In genomic region chr10:32960022-32960421, GRCh38 we compare ENCODE assay signal across 10 cellular contexts. TPM values are rescaled to one million over a fixed set of nuclear protein-coding genes. Genes with fewer than 3 reads are reported as not detected.
DNase-seq lines count a peak whose midpoint lies in the region; ATAC-seq, FAIRE-seq and TF ChIP-seq lines count a peak whose summit lies in the region.
"Had no signal": no experiment of that assay in that cellular context is flagged by ENCODE, and none has a peak within 500 bp of the region (broad histone marks: within the 10 kb centered on the region; RNA-seq: fewer than 3 reads in every experiment).

No MANE protein-coding gene starts in this region.

- CTCF ChIA-PET in activated CD8-positive, alpha-beta memory T cell treated with anti-CD3 and anti-CD28 coated beads, Interleukin-2, amount 10 ng/mL, durations not matched to agents 7 days and 5 days (lab: Charles Lee): interaction anchor here (1.2 to 1.5 kb wide), 3 partner anchors 12 to 49 kb away, joined by 3 to 6 read pairs (median 5); no protein-coding TSS in a partner anchor

- H3K4me3 Mint-ChIP-seq in activated CD8-positive, alpha-beta memory T cell treated with anti-CD3 and anti-CD28 coated beads, Interleukin-2, amount 10 ng/mL, durations not matched to agents 7 days and 5 days: no peak overlapping the region

- H3K27me3 Mint-ChIP-seq in activated CD8-positive, alpha-beta memory T cell treated with anti-CD3 and anti-CD28 coated beads, Interleukin-2, amount 10 ng/mL, durations not matched to agents 7 days and 5 days: no peaks in the 10 kb centered on the region
- H3K27me3 Mint-ChIP-seq: effector memory CD8-positive, alpha-beta T cell had no signal

- ATAC-seq in HG02623 (IDR thresholded peaks at IDR 0.05; ENCODE audit: unreplicated experiment) (no peak), GM21360 (IDR thresholded peaks at IDR 0.05; ENCODE audit: unreplicated experiment) (no peak)
- no peak for ATAC-seq in activated CD8-positive, alpha-beta memory T cell treated with anti-CD3 and anti-CD28 coated beads, Interleukin-2, amount 10 ng/mL, durations not matched to agents 7 days and 5 days
- ATAC-seq: effector memory CD8-positive, alpha-beta T cell had no signal

- 0 out of 2 replicates have a peak, but pooled peaks cover 4% of the 10 kb centered on the region for H3K36me3 ChIP-seq in SJCRH30
- H3K36me3 ChIP-seq in small intestine (ENCODE audit: control insufficient read depth in 2 of 2, insufficient read depth in 2 of 2, low read length in 2 of 2): no peaks in the 10 kb centered on the region

- H3K4me1 ChIP-seq in SJCRH30: peaks cover 35% of the 10 kb centered on the region
- H3K4me1 ChIP-seq in small intestine (ENCODE audit: control insufficient read depth in 2 of 2, insufficient read depth in 1 of 2, low read depth in 1 of 2, low read length in 1 of 2): peaks cover 0 to 5% of the 10 kb centered on the region in 2 donors

- H3K9me3 ChIP-seq in SJCRH30 (replicated peaks) (no peaks in the 10 kb centered on the region), small intestine (ENCODE audit: control insufficient read depth, low read depth) (no peaks in the 10 kb centered on the region)

- TF ChIP-seq CTCF in fibroblast of the aortic adventitia (IDR thresholded peaks at IDR 0.05; ENCODE audit: insufficient read depth, low read length): no peak

- WGBS in small intestine, 3 donors: 24 to 57% (median 35%) methylated on average over 4 of the region's 4 CpGs

- no peak overlapping the region for H3K27ac Mint-ChIP-seq in activated CD8-positive, alpha-beta memory T cell treated with anti-CD3 and anti-CD28 coated beads, Interleukin-2, amount 10 ng/mL, durations not matched to agents 7 days and 5 days
- H3K27ac Mint-ChIP-seq: effector memory CD8-positive, alpha-beta T cell had no signal

- no peaks in the 10 kb centered on the region for H3K9me3 Mint-ChIP-seq in activated CD8-positive, alpha-beta memory T cell treated with anti-CD3 and anti-CD28 coated beads, Interleukin-2, amount 10 ng/mL, durations not matched to agents 7 days and 5 days (ENCODE audit: low read depth)
- H3K9me3 Mint-ChIP-seq: effector memory CD8-positive, alpha-beta T cell had no signal

- FAIRE-seq in small intestine (lab: Jason Lieb, UNC): no peak

- H3K4me3 ChIP-seq in SJCRH30: peak overlapping the region; percentile 97
- H3K4me3 ChIP-seq in fibroblast of the aortic adventitia (ENCODE audit: low read depth, low read length): peak overlapping the region; percentile 84
- no peak overlapping the region for H3K4me3 ChIP-seq in small intestine (ENCODE audit: low read depth in 1 of 2, low read length in 2 of 2)

- peaks cover 1% of the 10 kb centered on the region for H3K36me3 Mint-ChIP-seq in activated CD8-positive, alpha-beta memory T cell treated with anti-CD3 and anti-CD28 coated beads, Interleukin-2, amount 10 ng/mL, durations not matched to agents 7 days and 5 days

- H3K27me3 ChIP-seq in SJCRH30 (no peaks in the 10 kb centered on the region), small intestine (ENCODE audit: control insufficient read depth in 2 of 2, insufficient read depth in 2 of 2, low read length in 2 of 2) (no peaks in the 10 kb centered on the region)

- DNase-seq in NCI-H82 (lab: John Stamatoyannopoulos, UW) (peak; percentile 4), NCI-H82 treated with DMSO at 0.1 percent for 48 hours (lab: John Stamatoyannopoulos, UW; ENCODE audit: unreplicated experiment) (no peak), SJCRH30 (no peak), fibroblast of the aortic adventitia (ENCODE audit: low read depth) (no peak), small intestine (peak; percentile 51)
- DNase-seq in activated CD8-positive, alpha-beta memory T cell treated with anti-CD3 and anti-CD28 coated beads, Interleukin-2, amount 10 ng/mL, durations not matched to agents 7 days and 5 days: no peak
- DNase-seq: ACHN; effector memory CD8-positive, alpha-beta T cell had no signal

- no peak overlapping the region; the same call in 1 of the 2 replicates for H3K27ac ChIP-seq in SJCRH30
- peak overlapping the region in 1 of 2 donors; percentile 6 for H3K27ac ChIP-seq in small intestine (ENCODE audit: low read depth in 1 of 2, low read length in 1 of 2)

- H3K4me1 Mint-ChIP-seq in activated CD8-positive, alpha-beta memory T cell treated with anti-CD3 and anti-CD28 coated beads, Interleukin-2, amount 10 ng/mL, durations not matched to agents 7 days and 5 days: peaks cover 41% of the 10 kb centered on the region

RNA-seq across cellular contexts. Expression of gene ITGB1, which starts 2.0 kb away (rescaled TPM):
- total RNA-seq in SJCRH30 (2014; rRNA removed; shearing (Covaris generic)): 331 and 339 TPM in 2 replicates
- 2,201 and 3,050 TPM in 2 replicates for total RNA-seq in fibroblast of the aortic adventitia (ENCODE audit: low replicate concordance)
- polyA plus RNA-seq in small intestine: 100 to 1,000 TPM in 1 of 3 donors, 10 to 100 TPM in 2; 42.3 to 172 (median 51.3) TPM
- total RNA-seq in activated CD8-positive, alpha-beta memory T cell treated with anti-CD3 and anti-CD28 coated beads, Interleukin-2, amount 10 ng/mL, durations not matched to agents 7 days and 5 days: 10 to 100 TPM; 54.2 to 59.9 TPM

Comparison
In these comparisons a context has a peak if more than half of its experiments do, and no peak if none do; other contexts are left out.
1. DNase-seq: peak in NCI-H82 (single experiment) and small intestine (single experiment); none in NCI-H82 treated with DMSO at 0.1 percent for 48 hours (single experiment), SJCRH30 (0 of 2), fibroblast of the aortic adventitia (single experiment) and activated CD8-positive, alpha-beta memory T cell treated with anti-CD3 and anti-CD28 coated beads, Interleukin-2, amount 10 ng/mL, durations not matched to agents 7 days and 5 days (single experiment).
2. H3K4me3 ChIP-seq: peak in SJCRH30 (single experiment) and fibroblast of the aortic adventitia (single experiment); none in small intestine (0 of 2).